ENCODE assay signal across 8 cellular contexts in genomic region chr2:156332452-156333273, GRCh38. TPM values are rescaled to one million over a fixed set of nuclear protein-coding genes. Genes with fewer than 3 reads are reported as not detected.
DNase-seq lines count a peak whose midpoint lies in the region; ATAC-seq lines count a peak whose summit lies in the region.

TSS of gene NR4A2 (minus strand) at chr2:156332721. CDS start at chr2:156330186, 2,535 bp downstream.

- peak; percentile 73 to 78 for ATAC-seq in CD4-positive, CD25-positive, alpha-beta regulatory T cell (ENCODE audit: low read depth in 2 of 2)
- peak; percentile 72 for ATAC-seq in GM19455 (IDR thresholded peaks at IDR 0.05; ENCODE audit: unreplicated experiment)
- ATAC-seq in HG03571 (IDR thresholded peaks at IDR 0.05; ENCODE audit: unreplicated experiment) = peak; percentile 77

- peak within 1 kb of the TSS; percentile 99 for H3K27ac ChIP-seq in CD4-positive, CD25-positive, alpha-beta regulatory T cell (ENCODE audit: insufficient read depth, low read length, poor library complexity, severe bottlenecking)
- H3K27ac ChIP-seq in effector memory CD4-positive, alpha-beta T cell (ENCODE audit: insufficient read depth, low read length, poor library complexity, severe bottlenecking) = peak within 1 kb of the TSS; percentile 98
- no peak within 1 kb of the TSS for H3K27ac ChIP-seq in mesendoderm (ENCODE audit: low read depth, low read length)

- no peak within 1 kb of the TSS for H3K4ac ChIP-seq in mesendoderm (ENCODE audit: low read depth, low read length)

- peak; percentile 92 to 95 (median 94) for DNase-seq in CD4-positive, CD25-positive, alpha-beta regulatory T cell
- peak; percentile 87 for DNase-seq in NK-92 treated with Interleukin-12 subunit alpha and Interleukin-12 subunit beta, amount 100 ng/mL, for 24 hours (lab: John Stamatoyannopoulos, UW)
- peak; percentile 78 to 87 for DNase-seq in activated CD8-positive, alpha-beta memory T cell treated with anti-CD3 and anti-CD28 coated beads for 4 hours (ENCODE audit: low read depth in 2 of 2)
- DNase-seq in effector memory CD4-positive, alpha-beta T cell = peak; percentile 88 to 92 (median 91)
- DNase-seq in mesendoderm = peak; percentile 92
- DNase-seq in stimulated activated CD8-positive, alpha-beta memory T cell treated with anti-CD3 and anti-CD28 coated beads, Interleukin-15, amount 100 ng/mL, for 1 hour (ENCODE audit: low read depth) = peak; percentile 81

- peak within 1 kb of the TSS; percentile 86 for H3K56ac ChIP-seq in mesendoderm (ENCODE audit: low read length)

- H2BK5ac ChIP-seq in mesendoderm (ENCODE audit: low read length) = no peak within 1 kb of the TSS

- peak within 1 kb of the TSS; percentile 98 to 100 (median 99) for H3K27ac Mint-ChIP-seq in CD4-positive, CD25-positive, alpha-beta regulatory T cell

- H3K4me1 ChIP-seq in CD4-positive, CD25-positive, alpha-beta regulatory T cell (ENCODE audit: control insufficient read depth, insufficient read depth, low read length, poor library complexity, severe bottlenecking) = peaks cover 34% of the 10 kb centered on the region
- H3K4me1 ChIP-seq in effector memory CD4-positive, alpha-beta T cell (ENCODE audit: control insufficient read depth, insufficient read depth, low read length, poor library complexity, severe bottlenecking) = peaks cover 21% of the 10 kb centered on the region
- peaks cover 5% of the 10 kb centered on the region for H3K4me1 ChIP-seq in mesendoderm (ENCODE audit: control insufficient read depth, low read depth, low read length)

- peaks cover 9% of the 10 kb centered on the region for H3K36me3 Mint-ChIP-seq in CD4-positive, CD25-positive, alpha-beta regulatory T cell

- no peak within 1 kb of the TSS for H3K23ac ChIP-seq in mesendoderm (ENCODE audit: low read length)

- peaks cover 0 to 8% (median 0%) of the 10 kb centered on the region in 7 donors for H3K9me3 Mint-ChIP-seq in CD4-positive, CD25-positive, alpha-beta regulatory T cell

- no peak within 1 kb of the TSS for H2BK120ac ChIP-seq in mesendoderm (ENCODE audit: low read depth, low read length)

- H4K5ac ChIP-seq in mesendoderm (ENCODE audit: low read length) = no peak within 1 kb of the TSS

- no peaks in the 10 kb centered on the region for H3K79me2 ChIP-seq in mesendoderm (ENCODE audit: control insufficient read depth, insufficient read depth, low read length)

- H3K4me3 ChIP-seq in CD4-positive, CD25-positive, alpha-beta regulatory T cell (ENCODE audit: low read depth, low read length) = peak within 1 kb of the TSS; percentile 93
- peak within 1 kb of the TSS; percentile 85 for H3K4me3 ChIP-seq in effector memory CD4-positive, alpha-beta T cell (ENCODE audit: insufficient read depth, low read depth, low read length, poor library complexity, severe bottlenecking)
- peak within 1 kb of the TSS; percentile 63 for H3K4me3 ChIP-seq in mesendoderm (ENCODE audit: low read length)

- H3K9me3 ChIP-seq in CD4-positive, CD25-positive, alpha-beta regulatory T cell (ENCODE audit: control insufficient read depth in 2 of 2, low read length in 2 of 2) = no peaks in the 10 kb centered on the region
- no peaks in the 10 kb centered on the region for H3K9me3 ChIP-seq in effector memory CD4-positive, alpha-beta T cell (ENCODE audit: control insufficient read depth, low read length)

- WGBS in mesendoderm (ENCODE audit: extremely low coverage, insufficient coverage, low lambda C conversion rate) = no CpG with 5 or more reads among the region's 76 CpGs

- H3K18ac ChIP-seq in mesendoderm (ENCODE audit: low read length) = no peak within 1 kb of the TSS

- peak within 1 kb of the TSS; percentile 98 to 100 (median 98) for H3K4me3 Mint-ChIP-seq in CD4-positive, CD25-positive, alpha-beta regulatory T cell

- H3K4me2 ChIP-seq in mesendoderm (ENCODE audit: low read length) = peak within 1 kb of the TSS; percentile 100

- H3K27me3 Mint-ChIP-seq in CD4-positive, CD25-positive, alpha-beta regulatory T cell = peaks cover 36% of the 10 kb centered on the region

- no peak within 1 kb of the TSS for H4K8ac ChIP-seq in mesendoderm (ENCODE audit: low read depth, low read length)

- H3K27me3 ChIP-seq in CD4-positive, CD25-positive, alpha-beta regulatory T cell (ENCODE audit: control insufficient read depth, insufficient read depth, low read length) = no peaks in the 10 kb centered on the region
- no peaks in the 10 kb centered on the region for H3K27me3 ChIP-seq in effector memory CD4-positive, alpha-beta T cell (replicated peaks; ENCODE audit: control insufficient read depth, insufficient read depth, low read length, poor library complexity, severe bottlenecking)
- H3K27me3 ChIP-seq in mesendoderm (ENCODE audit: insufficient read depth, low read length, poor library complexity) = peaks cover 36% of the 10 kb centered on the region

- no peaks in the 10 kb centered on the region for H3K79me1 ChIP-seq in mesendoderm (ENCODE audit: low read length)

- peak within 1 kb of the TSS; percentile 64 for H3K9ac ChIP-seq in mesendoderm (ENCODE audit: low read length)

- peaks cover 16 to 36% (median 35%) of the 10 kb centered on the region in 4 donors for H3K4me1 Mint-ChIP-seq in CD4-positive, CD25-positive, alpha-beta regulatory T cell

- no peak within 1 kb of the TSS for H2AK5ac ChIP-seq in mesendoderm (ENCODE audit: low read length)

- H2BK15ac ChIP-seq in mesendoderm (replicated peaks; ENCODE audit: low read depth) = no peak within 1 kb of the TSS

- peaks cover 11% of the 10 kb centered on the region for H3K36me3 ChIP-seq in CD4-positive, CD25-positive, alpha-beta regulatory T cell (ENCODE audit: control insufficient read depth, insufficient read depth, low read length)
- no peaks in the 10 kb centered on the region for H3K36me3 ChIP-seq in effector memory CD4-positive, alpha-beta T cell (ENCODE audit: control insufficient read depth, insufficient read depth, low read length)
- H3K36me3 ChIP-seq in mesendoderm (ENCODE audit: control insufficient read depth, insufficient read depth, low read length) = no peaks in the 10 kb centered on the region

RNA-seq across cellular contexts. Expression of gene NR4A2, which starts in this region (rescaled TPM):
- total RNA-seq in CD4-positive, CD25-positive, alpha-beta regulatory T cell = 398 TPM
- 10 to 100 TPM; 11.4 to 22.6 (median 13.4) TPM for polyA plus RNA-seq in CD4-positive, CD25-positive, alpha-beta regulatory T cell
- 1.1 TPM for polyA plus RNA-seq in mesendoderm (2013, experiment 1 of 2)
- polyA plus RNA-seq in mesendoderm (2013, experiment 2 of 2) = 1.2 TPM
